29 cellular contexts compared by ENCODE assay signal in the genomic region with DNA sequence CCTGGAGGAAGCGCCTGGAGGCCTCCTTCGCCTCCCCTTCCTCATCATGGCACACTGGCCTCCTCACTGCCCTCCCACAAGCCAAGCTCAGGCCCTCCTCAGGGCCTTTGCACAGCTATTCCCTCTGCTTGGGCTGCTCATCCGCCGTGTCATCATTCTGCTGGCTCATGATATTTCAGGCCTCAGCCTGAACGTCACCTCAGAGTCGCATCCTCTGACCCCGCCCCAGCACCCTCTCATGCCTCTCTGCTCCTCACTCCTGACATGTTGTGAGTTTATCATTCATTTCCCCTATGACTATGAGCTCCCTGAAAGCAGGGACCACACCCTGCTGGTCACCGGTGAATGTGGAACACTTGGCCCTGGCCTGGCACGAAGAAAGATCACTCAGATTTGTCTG. TPM values are rescaled to one million over a fixed set of nuclear protein-coding genes. Genes with fewer than 3 reads are reported as not detected.
DNase-seq lines count a peak whose midpoint lies in the region; ATAC-seq, FAIRE-seq and TF ChIP-seq lines count a peak whose summit lies in the region.
"Had no signal": no experiment of that assay in that cellular context is flagged by ENCODE, and none has a peak within 500 bp of the region (broad histone marks: within the 10 kb centered on the region; RNA-seq: fewer than 3 reads in every experiment).

No MANE protein-coding gene starts in this region.

- H4K20me1 ChIP-seq in K562 (replicated peaks; ENCODE audit: control insufficient read depth, insufficient read depth, low read length), result no peaks in the 10 kb centered on the region

- DNase-seq in CD14-positive monocyte (ENCODE audit: low spot score) (peak; percentile 95), H54 (ENCODE audit: insufficient read length, low spot score) (peak; percentile 55), K562 (ENCODE audit: extremely low read depth in 1 of 4, low spot score in 3 of 4) (peak in 1 of 4 experiments; percentile 52), right lobe of liver (peak in 2 of 3 donors; percentile 12 to 46), NCI-H1105 treated with DMSO at 0.1 percent for 48 hours (lab: John Stamatoyannopoulos, UW) (no peak)
- DNase-seq: activated CD8-positive, alpha-beta T cell treated with anti-CD3 and anti-CD28 coated beads, Interleukin-2, amount 10 ng/mL, durations not matched to agents 7 days and 5 days; activated naive CD4-positive, alpha-beta T cell treated with anti-CD3 and anti-CD28 coated beads for 36 hours; activated T-cell treated with anti-CD3 and anti-CD28 coated beads, Interleukin-2, amount 50 U/mL, for 4 hours; Caco-2; cerebellar nuclear complex; esophagus squamous epithelium; glutamatergic neuron; left cardiac atrium; mesendoderm; NCI-H1417; NCI-H2171; NCI-H526; Right ventricle myocardium superior; upper lobe of right lung had no signal

- no peak overlapping the region for H3K27ac ChIP-seq in K562 (ENCODE audit: extremely low read depth, low read depth, low read length)
- H3K27ac ChIP-seq in right lobe of liver, result no peak overlapping the region
- H3K27ac ChIP-seq: esophagus squamous epithelium, psoas muscle, upper lobe of right lung, VCaP had no signal

- no peaks in the 10 kb centered on the region for H3K36me3 ChIP-seq in K562 (ENCODE audit: control insufficient read depth, insufficient read depth, low read length)
- H3K36me3 ChIP-seq in right lobe of liver, result no peaks in the 10 kb centered on the region
- H3K36me3 ChIP-seq: esophagus squamous epithelium, upper lobe of right lung had no signal

- FAIRE-seq in H54 (lab: Jason Lieb, UNC) (peak; percentile 15), K562 (lab: Jason Lieb, UNC) (no peak)
- FAIRE-seq: HTR-8/SVneo had no signal

- H3K27me3 ChIP-seq in K562 (ENCODE audit: control insufficient read depth in 2 of 2, insufficient read depth in 2 of 2, low read length in 2 of 2) (no peaks in the 10 kb centered on the region), right lobe of liver (no peaks in the 10 kb centered on the region)
- H3K27me3 ChIP-seq: esophagus squamous epithelium, upper lobe of right lung had no signal

- peaks cover 8 to 23% of the 10 kb centered on the region in 2 experiments; a peak in 4 of 5 replicates for H3K4me1 ChIP-seq in K562 (replicated peaks in 1 of 2; ENCODE audit: control insufficient read depth in 2 of 2, insufficient read depth in 2 of 2, low read length in 2 of 2)
- peaks cover 0 to 45% (median 13%) of the 10 kb centered on the region in 4 donors for H3K4me1 ChIP-seq in right lobe of liver
- H3K4me1 ChIP-seq: psoas muscle, upper lobe of right lung had no signal

- H3K4me1 Mint-ChIP-seq in CD14-positive monocyte, result peaks cover 36% of the 10 kb centered on the region
- H3K4me1 Mint-ChIP-seq: B cell had no signal

- no TSS peak for BruUV-seq in K562 (replicated peaks; lab: Mats Ljungman, UMichigan)

- H3K4me2 ChIP-seq in K562 (ENCODE audit: insufficient read depth, low read length), result peak overlapping the region; percentile 17; the same call in 1 of the 2 replicates

- H3K9me1 ChIP-seq in K562 (ENCODE audit: control insufficient read depth, insufficient read depth, low read length), result no peaks in the 10 kb centered on the region

- H3K27ac Mint-ChIP-seq in CD14-positive monocyte, result peak overlapping the region; percentile 76 to 95 (median 89)
- H3K27ac Mint-ChIP-seq: activated CD8-positive, alpha-beta T cell treated with anti-CD3 and anti-CD28 coated beads, Interleukin-2, amount 10 ng/mL, durations not matched to agents 7 days and 5 days; activated naive CD4-positive, alpha-beta T cell treated with anti-CD3 and anti-CD28 coated beads for 36 hours; B cell had no signal

- TF ChIP-seq RAD21 in K562 (CRISPR knock-in tag; conservative IDR thresholded peaks at IDR 0.05 in 1 of 2, IDR thresholded peaks at IDR 0.05 in 1 of 2), result no peak

- TF ChIP-seq POLR2A in H54 (IDR thresholded peaks at IDR 0.05; ENCODE audit: low read depth, low read length) (no peak), K562 (conservative IDR thresholded peaks at IDR 0.05) (no peak), right lobe of liver (IDR thresholded peaks at IDR 0.05) (no peak)

- H3K9me3 Mint-ChIP-seq in CD14-positive monocyte, result peaks cover 0 to 2% (median 0%) of the 10 kb centered on the region in 7 donors
- H3K9me3 Mint-ChIP-seq: activated naive CD4-positive, alpha-beta T cell treated with anti-CD3 and anti-CD28 coated beads for 36 hours; activated T-cell treated with anti-CD3 and anti-CD28 coated beads, Interleukin-2, amount 50 U/mL, for 4 hours; naive thymus-derived CD8-positive, alpha-beta T cell had no signal

- peaks cover 1 to 8% (median 2%) of the 10 kb centered on the region in 3 donors for H3K27me3 Mint-ChIP-seq in CD14-positive monocyte (ENCODE audit: low read depth in 3 of 3)
- H3K27me3 Mint-ChIP-seq: B cell had no signal

- peaks cover 3 to 7% of the 10 kb centered on the region in 2 donors for H3K36me3 Mint-ChIP-seq in CD14-positive monocyte
- H3K36me3 Mint-ChIP-seq: naive thymus-derived CD8-positive, alpha-beta T cell had no signal

- H3K79me2 ChIP-seq in K562 (ENCODE audit: control insufficient read depth, insufficient read depth, low read length), result no peaks in the 10 kb centered on the region

- TF ChIP-seq CTCF in CD14-positive monocyte (IDR thresholded peaks at IDR 0.05), result no peak
- TF ChIP-seq CTCF in K562 (IDR thresholded peaks at IDR 0.05 in 2 of 3, conservative IDR thresholded peaks at IDR 0.05 in 1 of 3; ENCODE audit: insufficient read depth in 2 of 3, low read depth in 1 of 3, low read length in 3 of 3), result no peak
- no peak for TF ChIP-seq CTCF in right lobe of liver (IDR thresholded peaks at IDR 0.05)

- TF ChIP-seq EP300 in K562 (IDR thresholded peaks at IDR 0.05; ENCODE audit: low read length), result no peak

- intact Hi-C loops in CD14-positive monocyte (cut with micrococcal nuclease) (no loop called here), K562 (cut with micrococcal nuclease) (no loop called here), right lobe of liver (cut with DNase I) (no loop called here)

- H3K9ac ChIP-seq in K562 (ENCODE audit: insufficient read depth in 1 of 2, low read depth in 2 of 2, low read length in 2 of 2), result peak overlapping the region in 1 of 2 experiments; percentile 57; a peak in 2 of 4 replicates

- POLR2A ChIA-PET in K562 (lab: Yijun Ruan, JAX), result interaction anchor here (0.6 to 1.0 kb wide), 6 partner anchors 12 to 179 kb away, joined by 3 to 4 read pairs (median 3); a partner anchor contains a TSS

- H3K9me3 ChIP-seq in K562 (replicated peaks; ENCODE audit: control insufficient read depth, insufficient read depth, low read depth, low read length) (no peaks in the 10 kb centered on the region), right lobe of liver (no peaks in the 10 kb centered on the region)
- H3K9me3 ChIP-seq: Caco-2, esophagus squamous epithelium, psoas muscle, upper lobe of right lung had no signal

- WGBS in K562 (ENCODE audit: insufficient coverage, low coverage, missing lambda C conversion rate), result 12% methylated on average over 6 of the region's 9 CpGs
- 74% methylated on average over 4 of the region's 9 CpGs for WGBS in right lobe of liver (ENCODE audit: insufficient coverage, low coverage, low lambda C conversion rate, missing lambda C conversion rate)

- in situ Hi-C loops in K562 (cut with MboI), result no loop called here

- CTCF ChIA-PET in K562 (lab: Yijun Ruan, JAX; ENCODE audit: low intra/inter-chr PET ratio), result no interaction called here

- 0 out of 2 replicates have a peak overlapping the region, but pooled peaks have one; percentile 5 for H2AFZ ChIP-seq in K562 (ENCODE audit: low read depth, low read length)

- H3K4me3 ChIP-seq in K562 (no peak overlapping the region), right lobe of liver (no peak overlapping the region)
- H3K4me3 ChIP-seq: esophagus squamous epithelium, psoas muscle, upper lobe of right lung had no signal

- ATAC-seq in K562 (peak; percentile 78), right lobe of liver (no peak), HG02884 (IDR thresholded peaks at IDR 0.05; ENCODE audit: unreplicated experiment) (no peak), GM21381 (IDR thresholded peaks at IDR 0.05; ENCODE audit: unreplicated experiment) (no peak)
- ATAC-seq: activated CD8-positive, alpha-beta T cell treated with anti-CD3 and anti-CD28 coated beads, Interleukin-2, amount 10 ng/mL, durations not matched to agents 7 days and 5 days; activated T-cell treated with anti-CD3 and anti-CD28 coated beads, Interleukin-2, amount 50 U/mL, for 4 hours; left cardiac atrium; naive thymus-derived CD8-positive, alpha-beta T cell; psoas muscle; upper lobe of right lung had no signal

- peak overlapping the region in 1 of 2 donors; percentile 40 for H3K4me3 Mint-ChIP-seq in CD14-positive monocyte
- H3K4me3 Mint-ChIP-seq: activated CD8-positive, alpha-beta T cell treated with anti-CD3 and anti-CD28 coated beads, Interleukin-2, amount 10 ng/mL, durations not matched to agents 7 days and 5 days; activated naive CD4-positive, alpha-beta T cell treated with anti-CD3 and anti-CD28 coated beads for 36 hours; activated T-cell treated with anti-CD3 and anti-CD28 coated beads, Interleukin-2, amount 50 U/mL, for 4 hours; B cell; naive thymus-derived CD8-positive, alpha-beta T cell had no signal

RNA-seq across cellular contexts. Expression of a gene that starts 20.7 kb away (rescaled TPM):
- polyA plus RNA-seq in CD14-positive monocyte (1 to 10 TPM; 1.2 to 2.0 TPM), K562 (2011; rRNA removed) (15.2 and 16.6 TPM in 2 replicates), K562 (2014; fragmentation: Illumina TruSeq; extraction: Trizol) (17.5 and 19.6 TPM in 2 replicates), K562 (2014; fragmentation: Nextera tagmentation; extraction: Ambion mirVana) (1 to 10 TPM; 7.2 to 9.4 TPM), K562 (2014; rRNA removed) (12.1 and 17.3 TPM in 2 replicates)
- 17.1 and 37.8 TPM in 2 replicates for total RNA-seq in K562 (2011; cell fraction: chromatin; rRNA removed; ENCODE audit: low replicate concordance)
- total RNA-seq in K562 (2011; cell fraction: nucleolus; rRNA removed), result 20.3 and 28.8 TPM in 2 replicates
- total RNA-seq in K562 (2011; cell fraction: nucleoplasm; rRNA removed), result 15.6 and 16.6 TPM in 2 replicates
- total RNA-seq in K562 (2014; rRNA removed) (16.0 and 19.6 TPM in 2 replicates), K562 (2014; rRNA removed; fragmentation: Illumina TruSeq; extraction: Trizol) (7.5 and 8.5 TPM in 2 replicates), K562 (2015; rRNA removed; fragmentation: Illumina TruSeq; extraction: Trizol) (9.5 and 11.3 TPM in 2 replicates), K562 (2021) (15.9 and 17.4 TPM in 2 replicates), right lobe of liver (1 to 10 TPM; 2.0 to 4.3 (median 3.2) TPM)
- 17.6 and 22.5 TPM in 2 replicates for polyA plus RNA-seq in K562 (2011; cell fraction: cytosol; rRNA removed)
- polyA plus RNA-seq in K562 (2011; cell fraction: nucleus; rRNA removed), result 16.6 and 21.0 TPM in 2 replicates
- 15.6 and 25.7 TPM in 2 replicates for polyA plus RNA-seq in K562 (2012)
- polyA minus RNA-seq in K562 (2011; rRNA and poly(A)+ RNA removed), result 10.6 and 17.7 TPM in 2 replicates
- polyA minus RNA-seq in K562 (2011; cell fraction: cytosol; rRNA and poly(A)+ RNA removed), result 8.0 and 12.1 TPM in 2 replicates
- 12.7 and 14.3 TPM in 2 replicates for polyA minus RNA-seq in K562 (2011; cell fraction: nucleus; rRNA and poly(A)+ RNA removed)

RNA-seq across cellular contexts. Expression of a gene that starts 23.1 kb away (rescaled TPM):
- polyA plus RNA-seq in CD14-positive monocyte (10 to 100 TPM; 20.9 to 38.7 TPM), K562 (2011; rRNA removed) (30.4 and 34.4 TPM in 2 replicates), K562 (2014; fragmentation: Illumina TruSeq; extraction: Trizol) (39.2 and 41.6 TPM in 2 replicates), K562 (2014; fragmentation: Nextera tagmentation; extraction: Ambion mirVana) (10 to 100 TPM; 37.8 to 49.5 TPM), K562 (2014; rRNA removed) (21.4 and 24.4 TPM in 2 replicates)
- total RNA-seq in K562 (2011; cell fraction: chromatin; rRNA removed; ENCODE audit: low replicate concordance), result 14.5 and 27.2 TPM in 2 replicates
- 14.3 and 26.5 TPM in 2 replicates for total RNA-seq in K562 (2011; cell fraction: nucleolus; rRNA removed)
- 13.9 and 14.0 TPM in 2 replicates for total RNA-seq in K562 (2011; cell fraction: nucleoplasm; rRNA removed)
- total RNA-seq in K562 (2014; rRNA removed) (21.8 and 27.3 TPM in 2 replicates), K562 (2014; rRNA removed; fragmentation: Illumina TruSeq; extraction: Trizol) (22.7 and 23.8 TPM in 2 replicates), K562 (2015; rRNA removed; fragmentation: Illumina TruSeq; extraction: Trizol) (34.5 and 36.8 TPM in 2 replicates), K562 (2021) (24.3 and 27.6 TPM in 2 replicates), right lobe of liver (100 to 1,000 TPM in 4 of 6 experiments, 10 to 100 TPM in 2; 73.4 to 783 (median 147) TPM)
- polyA plus RNA-seq in K562 (2011; cell fraction: cytosol; rRNA removed), result 35.6 and 59.5 TPM in 2 replicates
- 26.6 and 46.7 TPM in 2 replicates for polyA plus RNA-seq in K562 (2011; cell fraction: nucleus; rRNA removed)
- 28.0 and 35.8 TPM in 2 replicates for polyA plus RNA-seq in K562 (2012)
- polyA minus RNA-seq in K562 (2011; rRNA and poly(A)+ RNA removed), result 21.4 and 27.1 TPM in 2 replicates
- polyA minus RNA-seq in K562 (2011; cell fraction: cytosol; rRNA and poly(A)+ RNA removed), result 20.3 and 25.5 TPM in 2 replicates
- polyA minus RNA-seq in K562 (2011; cell fraction: nucleus; rRNA and poly(A)+ RNA removed), result 9.0 and 9.6 TPM in 2 replicates

RNA-seq across cellular contexts. Expression of a gene that starts 50.5 kb away (rescaled TPM):
- polyA plus RNA-seq in CD14-positive monocyte (not detected), K562 (2011; rRNA removed) (not detected in 2 replicates), K562 (2014; fragmentation: Illumina TruSeq; extraction: Trizol) (not detected in 2 replicates), K562 (2014; fragmentation: Nextera tagmentation; extraction: Ambion mirVana) (not detected), K562 (2014; rRNA removed) (not detected in 2 replicates)
- not detected in 2 replicates for total RNA-seq in K562 (2011; cell fraction: chromatin; rRNA removed; ENCODE audit: low replicate concordance)
- 0.13 TPM in 1 of 2 replicates, not detected in the other for total RNA-seq in K562 (2011; cell fraction: nucleolus; rRNA removed)
- total RNA-seq in K562 (2011; cell fraction: nucleoplasm; rRNA removed), result 0.15 TPM in 1 of 2 replicates, not detected in the other
- total RNA-seq in K562 (2014; rRNA removed) (not detected in 2 replicates), K562 (2014; rRNA removed; fragmentation: Illumina TruSeq; extraction: Trizol) (not detected in 2 replicates), K562 (2015; rRNA removed; fragmentation: Illumina TruSeq; extraction: Trizol) (not detected in 2 replicates), K562 (2021) (not detected in 2 replicates), right lobe of liver (under 1 TPM in 4 of 6 experiments, not detected in 2; 0.12 to 0.59 (median 0.24) TPM)
- polyA plus RNA-seq in K562 (2011; cell fraction: cytosol; rRNA removed), result not detected in 2 replicates
- 0.10 TPM in 1 of 2 replicates, not detected in the other for polyA plus RNA-seq in K562 (2011; cell fraction: nucleus; rRNA removed)
- 0.01 and 0.21 TPM in 2 replicates for polyA plus RNA-seq in K562 (2012)
- not detected in 2 replicates for polyA minus RNA-seq in K562 (2011; rRNA and poly(A)+ RNA removed)
- not detected in 2 replicates for polyA minus RNA-seq in K562 (2011; cell fraction: cytosol; rRNA and poly(A)+ RNA removed)
- polyA minus RNA-seq in K562 (2011; cell fraction: nucleus; rRNA and poly(A)+ RNA removed), result not detected in 2 replicates
- total RNA-seq: Caco-2, Daoy, esophagus squamous epithelium, H4 had no signal
- polyA plus RNA-seq: aorta; naive thymus-derived CD8-positive, alpha-beta T cell had no signal
